Comparison of ENCODE assay signal across 8 cellular contexts in the genomic region with DNA sequence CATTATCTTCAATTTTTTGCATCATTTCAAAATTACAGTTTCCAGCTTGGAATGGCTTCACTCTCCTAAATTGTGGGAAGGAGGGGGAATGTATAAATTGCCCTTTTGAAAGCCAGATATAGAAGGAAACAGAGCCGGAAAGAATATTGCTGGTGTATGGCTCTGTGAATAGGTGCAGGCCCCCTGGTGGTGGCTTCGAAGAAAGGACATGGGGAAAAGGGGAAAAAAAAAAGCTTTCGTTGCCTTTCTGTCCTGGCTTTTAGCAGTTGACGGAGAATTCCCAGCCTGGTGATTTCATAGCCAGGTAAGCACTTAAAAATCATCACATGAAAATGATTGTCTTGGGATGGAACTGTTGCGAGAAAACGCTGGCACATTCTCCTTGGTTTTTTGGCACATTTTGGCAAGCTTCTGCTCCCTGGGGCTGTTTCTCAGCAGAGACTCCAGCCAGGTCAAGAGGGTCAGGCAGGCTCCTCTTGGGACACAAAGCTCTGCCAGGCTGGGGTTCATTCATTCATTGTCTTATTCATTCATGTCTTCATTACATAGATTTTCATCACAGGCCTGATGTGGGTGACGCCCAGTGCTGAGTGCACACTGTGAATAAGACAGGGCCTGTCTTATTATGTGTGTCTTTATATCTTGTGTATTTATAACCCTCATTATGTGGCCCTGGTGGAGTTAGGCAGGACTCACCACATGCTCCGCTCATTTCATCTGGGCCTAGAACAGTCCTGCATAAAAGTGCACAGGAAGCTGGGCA.
DNase-seq lines count a peak whose midpoint lies in the region; ATAC-seq and TF ChIP-seq lines count a peak whose summit lies in the region.

No MANE protein-coding gene starts in this region.

- ATAC-seq in GM18867 (IDR thresholded peaks at IDR 0.05; ENCODE audit: unreplicated experiment): no peak

- peak overlapping the region; percentile 8 for H3K4me3 Mint-ChIP-seq in glutamatergic neuron (ENCODE audit: unreplicated experiment)

- H3K27ac Mint-ChIP-seq in glutamatergic neuron (ENCODE audit: unreplicated experiment): peak overlapping the region; percentile 13

- peaks cover 23% of the 10 kb centered on the region for H3K4me1 Mint-ChIP-seq in glutamatergic neuron (ENCODE audit: low read depth, unreplicated experiment)

- H3K36me3 Mint-ChIP-seq in glutamatergic neuron (ENCODE audit: unreplicated experiment): no peaks in the 10 kb centered on the region

- TF ChIP-seq CTCF in glutamatergic neuron (IDR thresholded peaks at IDR 0.05; ENCODE audit: partially characterized antibody, unreplicated experiment): peak; percentile 98

- no peaks in the 10 kb centered on the region for H3K36me3 ChIP-seq in H7 (replicated peaks; ENCODE audit: control insufficient read depth, insufficient read depth, low read length)

- no peak overlapping the region for H3K4me3 ChIP-seq in H7 (ENCODE audit: insufficient read depth, low read depth, low read length)

- peaks cover 4% of the 10 kb centered on the region for H3K27me3 Mint-ChIP-seq in glutamatergic neuron (ENCODE audit: unreplicated experiment)

- no peaks in the 10 kb centered on the region for H3K27me3 ChIP-seq in H7 (ENCODE audit: control insufficient read depth, insufficient read depth, low read length)

- DNase-seq in CD1c-positive myeloid dendritic cell (ENCODE audit: extremely low spot score) (peak; percentile 35), H7 (peak; percentile 73), NCI-H526 treated with DMSO at 0.1 percent for 48 hours (lab: John Stamatoyannopoulos, UW) (peak; percentile 27), glutamatergic neuron (peak; percentile 57), pons (ENCODE audit: low spot score) (peak; percentile 89), OCI-M2 (lab: John Stamatoyannopoulos, UW; ENCODE audit: unreplicated experiment) (no peak)
- peak; percentile 36 for DNase-seq in activated naive CD4-positive, alpha-beta T cell treated with anti-CD3 and anti-CD28 coated beads, Interleukin-2, amount 50 U/mL, for 16 hours

- H3K9me3 Mint-ChIP-seq in glutamatergic neuron (ENCODE audit: unreplicated experiment): peaks cover 3% of the 10 kb centered on the region
